25 cellular contexts compared by ENCODE assay signal in the genomic region with DNA sequence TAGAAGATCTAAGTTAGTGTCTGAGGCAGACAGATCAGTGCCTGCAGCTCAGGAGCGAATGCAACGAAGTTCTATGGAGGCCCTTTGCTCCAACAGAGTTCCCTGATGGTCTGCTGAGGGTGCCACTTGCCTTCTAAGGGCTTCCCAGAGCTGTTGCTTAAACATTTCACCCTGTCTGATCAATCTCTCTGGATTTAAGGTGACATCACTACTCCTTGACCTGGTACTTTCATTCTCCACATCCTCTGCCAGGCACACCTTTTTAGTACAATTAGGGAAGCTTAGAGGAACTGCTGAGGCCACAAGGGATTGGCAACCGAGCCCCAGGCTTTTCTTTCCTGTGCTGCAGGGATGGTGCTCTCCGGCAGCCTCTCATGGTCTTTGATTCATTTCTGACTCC.
A peak's percentile ranks its signal among the peaks of the same experiment; 100 is the strongest.
DNase-seq lines count a peak whose midpoint lies in the region; ATAC-seq, FAIRE-seq and TF ChIP-seq lines count a peak whose summit lies in the region.
"Had no signal": no experiment of that assay in that cellular context is flagged by ENCODE, and none has a peak within 500 bp of the region (broad histone marks: within the 10 kb centered on the region; RNA-seq: fewer than 3 reads in every experiment).

No MANE protein-coding gene starts in this region.

- no peak for ATAC-seq in RWPE2 (ENCODE audit: low read depth)
- no peak for ATAC-seq in GM21576 (IDR thresholded peaks at IDR 0.05; ENCODE audit: unreplicated experiment)
- ATAC-seq: activated CD8-positive, alpha-beta T cell treated with anti-CD3 and anti-CD28 coated beads for 36 hours; left cardiac atrium; right lobe of liver had no signal

- H3K9ac ChIP-seq in H1 (replicated peaks in 1 of 4; ENCODE audit: extremely low read depth in 1 of 4, low read depth in 3 of 4, low read length in 3 of 4) = no peak overlapping the region

- no peak overlapping the region for H2BK120ac ChIP-seq in H1 (replicated peaks; ENCODE audit: low read depth, low read length)

- CTCF ChIA-PET in H1 (lab: Charles Lee; ENCODE audit: partially characterized antibody) = interaction anchor here (1.0 to 1.6 kb wide), 6 partner anchors 14 to 100 kb away, joined by 3 to 5 read pairs (median 3); a partner anchor contains a TSS

- no peak overlapping the region for H3K4me2 ChIP-seq in H1 (ENCODE audit: insufficient read depth in 1 of 2, low read depth in 2 of 2, low read length in 2 of 2)

- POLR2A ChIA-PET in H1 (lab: Charles Lee; ENCODE audit: partially characterized antibody) = no interaction called here

- 0 out of 2 replicates have a peak overlapping the region, but pooled peaks have one; percentile 21 for H2BK15ac ChIP-seq in H1 (ENCODE audit: low read length)

- no peak overlapping the region for H4K91ac ChIP-seq in H1 (replicated peaks; ENCODE audit: insufficient read length, low read length)

- H3K23me2 ChIP-seq in H1 (ENCODE audit: low read depth, low read length) = no peaks in the 10 kb centered on the region

- no peak overlapping the region for H4K8ac ChIP-seq in H1 (ENCODE audit: extremely low read depth, insufficient read depth, low read length)

- no peak overlapping the region for H3K4ac ChIP-seq in H1 (replicated peaks; ENCODE audit: insufficient read length, low read depth, low read length)

- TF ChIP-seq RAD21 in H1 (IDR thresholded peaks at IDR 0.05 in 1 of 2, conservative IDR thresholded peaks at IDR 0.05 in 1 of 2; ENCODE audit: low read depth in 2 of 2, low read length in 2 of 2) = no peak

- 0 out of 2 replicates have a peak, but pooled peaks cover 4% of the 10 kb centered on the region for H3K36me3 ChIP-seq in RWPE2 (ENCODE audit: low read depth)
- no peaks in the 10 kb centered on the region for H3K36me3 ChIP-seq in H1 (ENCODE audit: control insufficient read depth in 2 of 4, insufficient read depth in 4 of 4, low read length in 3 of 4)
- H3K36me3 ChIP-seq: neutrophil, right lobe of liver, SJCRH30 had no signal

- no peak overlapping the region for H2BK5ac ChIP-seq in H1 (ENCODE audit: low read depth, low read length)

- no peak overlapping the region for H2AK5ac ChIP-seq in H1 (ENCODE audit: low read depth, low read length)

- TF ChIP-seq EP300 in H1 (IDR thresholded peaks at IDR 0.05; ENCODE audit: borderline replicate concordance in 1 of 2, low read depth in 2 of 2, low read length in 2 of 2) = no peak

- DNase-seq in RWPE2 (ENCODE audit: low spot score) (no peak), H1 (ENCODE audit: low read depth in 1 of 2, low spot score in 2 of 2) (no peak), type B pancreatic cell (ENCODE audit: extremely low spot score, unreplicated experiment) (no peak), NCI-H226 (no peak), SK-N-DZ (ENCODE audit: low spot score) (no peak)
- DNase-seq: activated CD4-positive, CD25-positive, alpha-beta regulatory T cell treated with anti-CD3 and anti-CD28 coated beads, Interleukin-2, amount 50 U/mL, for 72 hours; activated CD8-positive, alpha-beta T cell treated with anti-CD3 and anti-CD28 coated beads for 36 hours; cerebellar nuclear complex; effector CD8-positive, alpha-beta T cell; GDM1; HCEC 1CT; left cardiac atrium; NCI-H1105; NCI-H2029; NCI-H2227 treated with DMSO at 0.1 percent for 48 hours; NCI-H748 treated with DMSO at 0.1 percent for 48 hours; right lobe of liver; SJCRH30; stimulated activated CD4-positive, alpha-beta T cell treated with anti-CD3 and anti-CD28 coated beads, Interleukin-12 subunit alpha, Interleukin-12 subunit beta, amount 100 ng/mL, for 4 hours; stimulated activated CD4-positive, alpha-beta T cell treated with anti-CD3 and anti-CD28 coated beads, Interleukin-4, amount 100 ng/mL, for 1 hour had no signal

- TF ChIP-seq POLR2A in H1 (IDR thresholded peaks at IDR 0.05; ENCODE audit: control extremely low read depth in 1 of 2, low read depth in 2 of 2, low read length in 2 of 2) = no peak

- H2BK12ac ChIP-seq in H1 (ENCODE audit: low read depth, low read length) = no peak overlapping the region

- no peak for FAIRE-seq in H1 (lab: Jason Lieb, UNC)

- no peak overlapping the region for H3K23ac ChIP-seq in H1 (ENCODE audit: insufficient read length)

- no peak for TF ChIP-seq CTCF in RWPE2 (IDR thresholded peaks at IDR 0.05; ENCODE audit: poor library complexity, severe bottlenecking)
- no peak for TF ChIP-seq CTCF in H1 (IDR thresholded peaks at IDR 0.05; ENCODE audit: control extremely low read depth in 1 of 3, insufficient read depth in 1 of 3, low read depth in 1 of 3, low read length in 3 of 3)
- no peak for TF ChIP-seq CTCF in nephron (IDR thresholded peaks at IDR 0.05; ENCODE audit: unreplicated experiment in 3 of 3)
- no peak for TF ChIP-seq CTCF in type B pancreatic cell (conservative IDR thresholded peaks at IDR 0.05)

- H3K18ac ChIP-seq in H1 (ENCODE audit: extremely low read depth, low read length) = no peak overlapping the region

- H2BK20ac ChIP-seq in H1 (ENCODE audit: low read length) = no peak overlapping the region

- no peak overlapping the region for H3K56ac ChIP-seq in H1 (replicated peaks; ENCODE audit: insufficient read length, low read depth, low read length)

- H3K9me3 ChIP-seq in RWPE2 (ENCODE audit: severe bottlenecking) = no peaks in the 10 kb centered on the region
- no peaks in the 10 kb centered on the region for H3K9me3 ChIP-seq in H1 (ENCODE audit: insufficient read depth in 2 of 2, low read depth in 1 of 2, low read length in 1 of 2)
- H3K9me3 ChIP-seq: neutrophil, right lobe of liver, SJCRH30 had no signal

- 70% methylated on average over 4 of the region's 4 CpGs; no CpG with 5 or more reads in 1 of the 2 experiments for WGBS in H1 (ENCODE audit: extremely low coverage in 1 of 2, insufficient coverage in 1 of 2, insufficient read length in 1 of 2, insufficient replicate concordance in 2 of 2, low coverage in 1 of 2, low lambda C conversion rate in 2 of 2, missing lambda C conversion rate in 1 of 2), 2 experiments

- no peak overlapping the region for H4K5ac ChIP-seq in H1 (ENCODE audit: insufficient read length, low read depth, low read length)

- H3K4me3 Mint-ChIP-seq in nephron (no peak overlapping the region), type B pancreatic cell (peak overlapping the region; percentile 58)
- H3K4me3 Mint-ChIP-seq: activated CD8-positive, alpha-beta T cell treated with anti-CD3 and anti-CD28 coated beads for 36 hours had no signal

- 0 out of 4 replicates have a peak, but pooled peaks cover 0 to 3% of the 10 kb centered on the region in 2 experiments for H3K79me2 ChIP-seq in H1 (ENCODE audit: control insufficient read depth in 1 of 2, insufficient read depth in 2 of 2, low read length in 2 of 2)

- H3K27me3 Mint-ChIP-seq in nephron (ENCODE audit: low read depth) (no peaks in the 10 kb centered on the region), type B pancreatic cell (no peaks in the 10 kb centered on the region)
- H3K27me3 Mint-ChIP-seq: progenitor cell of endocrine pancreas had no signal

- H3K9me3 Mint-ChIP-seq in nephron = no peaks in the 10 kb centered on the region
- H3K9me3 Mint-ChIP-seq in type B pancreatic cell = peaks cover 8% of the 10 kb centered on the region
- H3K9me3 Mint-ChIP-seq: activated CD8-positive, alpha-beta T cell treated with anti-CD3 and anti-CD28 coated beads for 36 hours had no signal

- H3K4me1 Mint-ChIP-seq in nephron = peaks cover 98% of the 10 kb centered on the region
- peaks cover 87% of the 10 kb centered on the region for H3K4me1 Mint-ChIP-seq in type B pancreatic cell (ENCODE audit: unreplicated experiment)

- H3K79me1 ChIP-seq in H1 (ENCODE audit: low read depth, low read length) = peaks cover 4% of the 10 kb centered on the region; the same call in 1 of the 2 replicates

- no peak overlapping the region for H2AFZ ChIP-seq in H1 (ENCODE audit: low read length)

- no peaks in the 10 kb centered on the region for H4K20me1 ChIP-seq in H1 (replicated peaks in 1 of 2; ENCODE audit: control insufficient read depth in 1 of 2, insufficient read depth in 2 of 2, low read length in 2 of 2)

- no peak overlapping the region for H3K4me3 ChIP-seq in RWPE2 (ENCODE audit: severe bottlenecking)
- no peak overlapping the region for H3K4me3 ChIP-seq in H1 (ENCODE audit: extremely low read depth in 1 of 4, insufficient read depth in 2 of 4, low read depth in 3 of 4, low read length in 4 of 4)
- H3K4me3 ChIP-seq: right lobe of liver, SJCRH30 had no signal

- H3K27ac ChIP-seq in RWPE2 (ENCODE audit: poor library complexity, severe bottlenecking) (peak overlapping the region; percentile 100), H1 (ENCODE audit: low read depth, low read length) (no peak overlapping the region)
- H3K27ac ChIP-seq: epithelial cell of prostate, neutrophil, right lobe of liver, SJCRH30 had no signal

- no peaks in the 10 kb centered on the region for H3K27me3 ChIP-seq in RWPE2 (ENCODE audit: insufficient read depth, poor library complexity, severe bottlenecking)
- H3K27me3 ChIP-seq in H1 (replicated peaks in 1 of 4; ENCODE audit: control insufficient read depth in 3 of 4, extremely low read depth in 1 of 4, insufficient read depth in 3 of 4, low read length in 3 of 4) = peaks cover 0 to 1% (median 0%) of the 10 kb centered on the region in 4 experiments; a peak in 1 of 7 replicates
- H3K27me3 ChIP-seq: neutrophil, right lobe of liver, SJCRH30 had no signal

- H3K27ac Mint-ChIP-seq in nephron = peak overlapping the region; percentile 83 to 90 (median 88)
- peak overlapping the region; percentile 77 for H3K27ac Mint-ChIP-seq in type B pancreatic cell
- H3K27ac Mint-ChIP-seq: activated CD8-positive, alpha-beta T cell treated with anti-CD3 and anti-CD28 coated beads for 36 hours had no signal

- H3K4me1 ChIP-seq in RWPE2 (ENCODE audit: insufficient read depth, poor library complexity, severe bottlenecking) (peaks cover 65% of the 10 kb centered on the region), H1 (replicated peaks in 1 of 4; ENCODE audit: control insufficient read depth in 3 of 4, insufficient read depth in 4 of 4, low read length in 3 of 4) (peaks cover 0 to 26% (median 15%) of the 10 kb centered on the region in 4 experiments)
- H3K4me1 ChIP-seq: right lobe of liver, SJCRH30 had no signal

- H3K14ac ChIP-seq in H1 (ENCODE audit: insufficient read length) = no peak overlapping the region

- no peaks in the 10 kb centered on the region for H3K36me3 Mint-ChIP-seq in nephron (ENCODE audit: low read depth)
- H3K36me3 Mint-ChIP-seq in type B pancreatic cell = peaks cover 6% of the 10 kb centered on the region

TF ChIP-seq in H1, 55 proteins besides CTCF, POLR2A, EP300 and RAD21 (continues in another document):
- no peak for TF ChIP-seq RNF2 (IDR thresholded peaks at IDR 0.05; ENCODE audit: borderline replicate concordance, low read depth, low read length, missing control alignments, poor library complexity, severe bottlenecking)
- TF ChIP-seq GTF2F1 (IDR thresholded peaks at IDR 0.05; ENCODE audit: borderline replicate concordance, low read depth, low read length) = no peak
- no peak for TF ChIP-seq POU5F1 (IDR thresholded peaks at IDR 0.05; ENCODE audit: low read depth, low read length)
- no peak for TF ChIP-seq FOSL1 (IDR thresholded peaks at IDR 0.05; ENCODE audit: insufficient read depth, low read depth, low read length)
- TF ChIP-seq TCF12 (IDR thresholded peaks at IDR 0.05; ENCODE audit: low read depth, low read length) = no peak
- TF ChIP-seq NRF1 (IDR thresholded peaks at IDR 0.05; ENCODE audit: low read depth, low read length) = no peak
- no peak for TF ChIP-seq SP1 (IDR thresholded peaks at IDR 0.05; ENCODE audit: low read depth, low read length)
- TF ChIP-seq CBX8 (IDR thresholded peaks at IDR 0.05; ENCODE audit: borderline replicate concordance, low read depth, low read length) = no peak
